Comparison of ENCODE assay signal across 9 cellular contexts in genomic region chr2:64311948-64312621, GRCh38.
DNase-seq lines count a peak whose midpoint lies in the region; ATAC-seq and TF ChIP-seq lines count a peak whose summit lies in the region.
"Had no signal": no experiment of that assay in that cellular context is flagged by ENCODE, and none has a peak within 500 bp of the region (broad histone marks: within the 10 kb centered on the region; RNA-seq: fewer than 3 reads in every experiment).

No MANE protein-coding gene starts in this region.

- no peaks in the 10 kb centered on the region for H3F3A ChIP-seq in SK-N-SH (replicated peaks; ENCODE audit: insufficient read depth)

- TF ChIP-seq CTCF in SK-N-SH (IDR thresholded peaks at IDR 0.05): peak; percentile 49
- peak; percentile 59 for TF ChIP-seq CTCF in foreskin fibroblast (IDR thresholded peaks at IDR 0.05; ENCODE audit: low read depth, low read length)
- TF ChIP-seq CTCF in natural killer cell (IDR thresholded peaks at IDR 0.05): no peak

- H4K20me1 ChIP-seq in SK-N-SH (ENCODE audit: insufficient read depth): no peaks in the 10 kb centered on the region

- intact Hi-C loops in natural killer cell (cut with micrococcal nuclease): no loop called here

- no peaks in the 10 kb centered on the region for H3K79me2 ChIP-seq in SK-N-SH (ENCODE audit: insufficient read depth)

- H3K36me3 ChIP-seq in HUES48 (ENCODE audit: control insufficient read depth, insufficient read depth, low read length): no peaks in the 10 kb centered on the region
- H3K36me3 ChIP-seq in SK-N-SH (replicated peaks in 1 of 2; ENCODE audit: control insufficient read depth in 1 of 2, insufficient read depth in 2 of 2, low read length in 1 of 2): no peaks in the 10 kb centered on the region

- POLR2A ChIA-PET in SK-N-SH (lab: Yijun Ruan, JAX): no interaction called here

- no peaks in the 10 kb centered on the region for H3K9me3 Mint-ChIP-seq in activated naive CD8-positive, alpha-beta T cell treated with anti-CD3 and anti-CD28 coated beads for 36 hours
- no peaks in the 10 kb centered on the region for H3K9me3 Mint-ChIP-seq in natural killer cell

- no peak overlapping the region for H3K27ac Mint-ChIP-seq in activated naive CD8-positive, alpha-beta T cell treated with anti-CD3 and anti-CD28 coated beads for 36 hours
- no peak overlapping the region for H3K27ac Mint-ChIP-seq in natural killer cell

- H3K4me1 ChIP-seq in HUES48 (ENCODE audit: control insufficient read depth, insufficient read depth, low read length): peaks cover 13% of the 10 kb centered on the region
- H3K4me1 ChIP-seq in SK-N-SH (ENCODE audit: control insufficient read depth in 1 of 2, insufficient read depth in 2 of 2, low read depth in 1 of 2, low read length in 1 of 2): peaks cover 3 to 9% of the 10 kb centered on the region in 2 experiments; a peak in 2 of 4 replicates

- no peak for ATAC-seq in GM18907 (IDR thresholded peaks at IDR 0.05; ENCODE audit: unreplicated experiment)
- ATAC-seq in natural killer cell: no peak

- H3K9ac ChIP-seq in HUES48 (ENCODE audit: low read depth, low read length) (no peak overlapping the region), SK-N-SH (no peak overlapping the region)

- H3K9me2 ChIP-seq in SK-N-SH: no peaks in the 10 kb centered on the region

- no peaks in the 10 kb centered on the region for H3K27me3 Mint-ChIP-seq in activated naive CD8-positive, alpha-beta T cell treated with anti-CD3 and anti-CD28 coated beads for 36 hours
- peaks cover 8 to 15% of the 10 kb centered on the region in 2 donors for H3K27me3 Mint-ChIP-seq in natural killer cell (ENCODE audit: low read depth in 2 of 2)

- CTCF ChIA-PET in SK-N-SH (lab: Yijun Ruan, JAX): interaction anchor here (0.6 to 5.1 kb wide), 10 partner anchors 12 to 595 kb away, joined by 3 to 50 read pairs (median 3); no protein-coding TSS in a partner anchor

- H3K4me2 ChIP-seq in SK-N-SH: no peak overlapping the region

- peak; percentile 67 for TF ChIP-seq RAD21 in SK-N-SH (IDR thresholded peaks at IDR 0.05; ENCODE audit: low read length)

- no peak overlapping the region for H3K4me3 ChIP-seq in HUES48 (ENCODE audit: low read depth, low read length)
- H3K4me3 ChIP-seq in SK-N-SH (ENCODE audit: low read depth in 2 of 2, low read length in 1 of 2): no peak overlapping the region
- peak overlapping the region; percentile 11 to 26 for H3K4me3 ChIP-seq in foreskin fibroblast (ENCODE audit: low read depth in 1 of 2, low read length in 2 of 2)

- DNase-seq in 8988T (peak; percentile 32), SK-N-SH (peak; percentile 42), foreskin fibroblast (peak; percentile 93 to 95), nucleus accumbens (lab: John Stamatoyannopoulos, UW) (peak in 55 of 56 donors; percentile 17 to 91 (median 67)), natural killer cell (no peak)
- no peak for DNase-seq in activated naive CD8-positive, alpha-beta T cell treated with anti-CD3 and anti-CD28 coated beads for 36 hours
- DNase-seq: DND-41 had no signal

- H2AFZ ChIP-seq in SK-N-SH (ENCODE audit: low read depth): no peak overlapping the region

- H3K4me1 Mint-ChIP-seq in activated naive CD8-positive, alpha-beta T cell treated with anti-CD3 and anti-CD28 coated beads for 36 hours: peaks cover 3% of the 10 kb centered on the region
- H3K4me1 Mint-ChIP-seq in natural killer cell: no peaks in the 10 kb centered on the region

- 45% methylated on average over 13 of the region's 13 CpGs for WGBS in SK-N-SH (ENCODE audit: low lambda C conversion rate)

- no peak overlapping the region for H3K4me3 Mint-ChIP-seq in activated naive CD8-positive, alpha-beta T cell treated with anti-CD3 and anti-CD28 coated beads for 36 hours
- no peak overlapping the region for H3K4me3 Mint-ChIP-seq in natural killer cell

- peaks cover 5% of the 10 kb centered on the region; the same call in 1 of the 2 replicates for H3K27me3 ChIP-seq in HUES48 (ENCODE audit: control insufficient read depth, insufficient read depth, low read length)
- peaks cover 7% of the 10 kb centered on the region; the same call in 1 of the 2 replicates for H3K27me3 ChIP-seq in SK-N-SH (ENCODE audit: insufficient read depth)

- H3K27ac ChIP-seq in HUES48 (ENCODE audit: low read depth, low read length) (peak overlapping the region; percentile 78), SK-N-SH (ENCODE audit: low read depth in 2 of 2, low read length in 1 of 2) (no peak overlapping the region)

- no peak for TF ChIP-seq EP300 in SK-N-SH (IDR thresholded peaks at IDR 0.05; ENCODE audit: borderline replicate concordance in 1 of 2, low read depth in 1 of 2, low read length in 1 of 2)

- no peaks in the 10 kb centered on the region for H3K36me3 Mint-ChIP-seq in activated naive CD8-positive, alpha-beta T cell treated with anti-CD3 and anti-CD28 coated beads for 36 hours
- H3K36me3 Mint-ChIP-seq in natural killer cell: no peaks in the 10 kb centered on the region

- H3K9me3 ChIP-seq in HUES48 (ENCODE audit: control insufficient read depth, insufficient read depth, low read length) (no peaks in the 10 kb centered on the region), SK-N-SH (no peaks in the 10 kb centered on the region)

TF ChIP-seq in SK-N-SH, 30 proteins besides CTCF, POLR2A, EP300 and RAD21:
- TF ChIP-seq NRF1 (IDR thresholded peaks at IDR 0.05; ENCODE audit: low read depth, low read length) (no peak), GATA2 (CRISPR knock-in tag; IDR thresholded peaks at IDR 0.05) (no peak), TCF12 (IDR thresholded peaks at IDR 0.05) (0 out of 2 replicates have a peak, but pooled peaks have one; percentile 7), SMC3 (IDR thresholded peaks at IDR 0.05; ENCODE audit: low read depth, low read length) (peak; percentile 58), CHD2 (IDR thresholded peaks at IDR 0.05; ENCODE audit: low read length, partially characterized antibody) (no peak)
- TF ChIP-seq, protein P1, sequence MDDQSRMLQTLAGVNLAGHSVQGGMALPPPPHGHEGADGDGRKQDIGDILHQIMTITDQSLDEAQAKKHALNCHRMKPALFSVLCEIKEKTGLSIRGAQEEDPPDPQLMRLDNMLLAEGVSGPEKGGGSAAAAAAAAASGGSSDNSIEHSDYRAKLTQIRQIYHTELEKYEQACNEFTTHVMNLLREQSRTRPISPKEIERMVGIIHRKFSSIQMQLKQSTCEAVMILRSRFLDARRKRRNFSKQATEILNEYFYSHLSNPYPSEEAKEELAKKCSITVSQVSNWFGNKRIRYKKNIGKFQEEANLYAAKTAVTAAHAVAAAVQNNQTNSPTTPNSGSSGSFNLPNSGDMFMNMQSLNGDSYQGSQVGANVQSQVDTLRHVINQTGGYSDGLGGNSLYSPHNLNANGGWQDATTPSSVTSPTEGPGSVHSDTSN (IDR thresholded peaks at IDR 0.05): peak; percentile 71
- TF ChIP-seq, protein P2, sequence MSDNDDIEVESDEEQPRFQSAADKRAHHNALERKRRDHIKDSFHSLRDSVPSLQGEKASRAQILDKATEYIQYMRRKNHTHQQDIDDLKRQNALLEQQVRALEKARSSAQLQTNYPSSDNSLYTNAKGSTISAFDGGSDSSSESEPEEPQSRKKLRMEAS (IDR thresholded peaks at IDR 0.05; ENCODE audit: low read depth): peak; percentile 20; the same call in 1 of the 2 replicates
- TF ChIP-seq, protein P3, sequence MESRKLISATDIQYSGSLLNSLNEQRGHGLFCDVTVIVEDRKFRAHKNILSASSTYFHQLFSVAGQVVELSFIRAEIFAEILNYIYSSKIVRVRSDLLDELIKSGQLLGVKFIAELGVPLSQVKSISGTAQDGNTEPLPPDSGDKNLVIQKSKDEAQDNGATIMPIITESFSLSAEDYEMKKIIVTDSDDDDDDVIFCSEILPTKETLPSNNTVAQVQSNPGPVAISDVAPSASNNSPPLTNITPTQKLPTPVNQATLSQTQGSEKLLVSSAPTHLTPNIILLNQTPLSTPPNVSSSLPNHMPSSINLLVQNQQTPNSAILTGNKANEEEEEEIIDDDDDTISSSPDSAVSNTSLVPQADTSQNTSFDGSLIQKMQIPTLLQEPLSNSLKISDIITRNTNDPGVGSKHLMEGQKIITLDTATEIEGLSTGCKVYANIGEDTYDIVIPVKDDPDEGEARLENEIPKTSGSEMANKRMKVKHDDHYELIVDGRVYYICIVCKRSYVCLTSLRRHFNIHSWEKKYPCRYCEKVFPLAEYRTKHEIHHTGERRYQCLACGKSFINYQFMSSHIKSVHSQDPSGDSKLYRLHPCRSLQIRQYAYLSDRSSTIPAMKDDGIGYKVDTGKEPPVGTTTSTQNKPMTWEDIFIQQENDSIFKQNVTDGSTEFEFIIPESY (IDR thresholded peaks at IDR 0.05; ENCODE audit: borderline replicate concordance, low read depth): no peak

Comparison
In these comparisons a context has a peak if more than half of its experiments do, and no peak if none do; other contexts are left out.
1. DNase-seq: peak in 8988T (single experiment), SK-N-SH (single experiment), foreskin fibroblast (2 of 2) and nucleus accumbens (55 of 56); none in activated naive CD8-positive, alpha-beta T cell treated with anti-CD3 and anti-CD28 coated beads for 36 hours (single experiment) and natural killer cell (single experiment).
2. H3K4me3 ChIP-seq: peak in foreskin fibroblast (2 of 2); none in HUES48 (single experiment) and SK-N-SH (0 of 2).